25 cellular contexts compared by ENCODE assay signal in the genomic region with DNA sequence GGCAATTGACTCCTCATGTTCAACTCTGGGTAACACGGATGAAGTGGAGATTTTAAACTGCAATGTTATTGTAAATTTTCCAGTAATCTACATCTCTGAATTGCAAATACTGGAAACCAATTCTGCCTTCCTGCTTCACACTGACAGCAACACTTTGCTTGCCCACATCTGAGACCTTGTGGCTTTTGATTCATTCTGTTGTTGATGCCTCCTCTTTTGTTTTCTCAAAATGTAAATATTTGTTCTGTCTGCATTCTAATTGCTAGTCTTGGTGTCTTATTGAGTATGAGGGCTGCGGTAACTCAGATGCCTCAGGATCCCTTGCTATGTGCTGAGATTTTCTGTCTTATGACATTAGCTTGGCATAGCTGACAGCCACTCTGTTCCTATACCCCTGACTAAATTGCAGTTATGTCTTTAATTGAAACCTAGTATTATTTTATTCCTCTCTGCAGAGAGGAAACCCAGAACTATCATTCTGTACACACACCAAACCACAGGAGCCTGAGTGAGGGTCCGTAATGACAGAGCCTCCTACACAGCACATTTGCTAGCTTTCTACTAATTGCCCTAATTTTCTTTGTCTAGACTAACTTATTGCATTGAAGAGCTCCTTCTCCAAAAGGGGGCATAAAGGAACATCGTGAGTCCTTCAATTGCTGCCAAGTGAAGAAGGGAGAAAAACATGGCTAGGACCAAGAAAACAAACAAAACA.
A peak's percentile ranks its signal among the peaks of the same experiment; 100 is the strongest.
DNase-seq lines count a peak whose midpoint lies in the region; ATAC-seq and TF ChIP-seq lines count a peak whose summit lies in the region.
"Had no signal": no experiment of that assay in that cellular context is flagged by ENCODE, and none has a peak within 500 bp of the region (broad histone marks: within the 10 kb centered on the region; RNA-seq: fewer than 3 reads in every experiment).

No MANE protein-coding gene starts in this region.

- no peaks in the 10 kb centered on the region for H3K9me3 ChIP-seq in mesenchymal stem cell (ENCODE audit: control insufficient read depth, low read length)
- H3K9me3 ChIP-seq: MG63, mucosa of descending colon, prostate gland, SJSA1, upper lobe of right lung had no signal

- no peak overlapping the region for H3K18ac ChIP-seq in mesenchymal stem cell (ENCODE audit: low read depth in 1 of 2, low read length in 2 of 2)

- ATAC-seq in natural killer cell, result peak; percentile 36 to 74 (median 37)
- no peak for ATAC-seq in natural killer cell treated with Interleukin-12 subunit alpha and Interleukin-12 subunit beta and Interleukin-15 and Interleukin-18, amount 100 ng/mL, for 72 hours
- ATAC-seq in effector memory CD8-positive, alpha-beta T cell (replicated peaks), result peak; percentile 83
- ATAC-seq in HG03469 (IDR thresholded peaks at IDR 0.05; ENCODE audit: unreplicated experiment), result no peak
- ATAC-seq: HCT116, heart left ventricle, K562, mucosa of descending colon, upper lobe of right lung had no signal

- no peak overlapping the region for H4K8ac ChIP-seq in mesenchymal stem cell (ENCODE audit: low read length)

- peaks cover 4 to 22% of the 10 kb centered on the region in 2 donors for H3K27me3 Mint-ChIP-seq in natural killer cell (ENCODE audit: low read depth in 2 of 2)
- H3K27me3 Mint-ChIP-seq in natural killer cell treated with Interleukin-12 subunit alpha and Interleukin-12 subunit beta and Interleukin-15 and Interleukin-18, amount 100 ng/mL, for 72 hours, result peaks cover 16 to 18% of the 10 kb centered on the region in 2 donors
- H3K27me3 Mint-ChIP-seq in effector memory CD8-positive, alpha-beta T cell, result no peaks in the 10 kb centered on the region
- H3K27me3 Mint-ChIP-seq: activated CD4-positive, alpha-beta memory T cell treated with anti-CD3 and anti-CD28 coated beads for 36 hours had no signal

- no peak overlapping the region for H2BK5ac ChIP-seq in mesenchymal stem cell (ENCODE audit: low read depth, low read length, poor library complexity, severe bottlenecking)

- H3K4me3 ChIP-seq in mesenchymal stem cell (ENCODE audit: insufficient read depth in 1 of 2, low read depth in 1 of 2, low read length in 2 of 2), result no peak overlapping the region
- H3K4me3 ChIP-seq: dorsolateral prefrontal cortex, heart left ventricle, K562, MG63, mucosa of descending colon, prostate gland, SJSA1, upper lobe of right lung had no signal

- intact Hi-C loops in natural killer cell (cut with micrococcal nuclease) (no loop called here), cardiac septum (cut with DNase I) (no loop called here)

- no peak overlapping the region for H2AFZ ChIP-seq in mesenchymal stem cell (ENCODE audit: low read depth, low read length)

- no peaks in the 10 kb centered on the region for H3K79me1 ChIP-seq in mesenchymal stem cell (replicated peaks; ENCODE audit: low read length, poor library complexity, severe bottlenecking)

- no peak for DNase-seq in natural killer cell
- DNase-seq in natural killer cell treated with Interleukin-12 subunit alpha and Interleukin-12 subunit beta and Interleukin-15 and Interleukin-18, amount 100 ng/mL, for 72 hours (ENCODE audit: low spot score), result no peak
- peak; percentile 91 for DNase-seq in NCI-H69 (lab: John Stamatoyannopoulos, UW)
- no peak for DNase-seq in effector memory CD8-positive, alpha-beta T cell
- no peak for DNase-seq in cardiac septum (ENCODE audit: low spot score)
- no peak for DNase-seq in activated CD4-positive, CD25-positive, alpha-beta regulatory T cell treated with anti-CD3 and anti-CD28 coated beads, Interleukin-2, amount 50 U/mL, for 72 hours
- no peak for DNase-seq in mesenchymal stem cell
- DNase-seq: ACHN; activated CD4-positive, alpha-beta memory T cell treated with anti-CD3 and anti-CD28 coated beads for 36 hours; activated gamma-delta T cell treated with Interleukin-2 at 50 U/mL for 16 hours; amniotic stem cell; caudate nucleus; dorsolateral prefrontal cortex; heart left ventricle; MG63; mucosa of descending colon; NCI-H1930; upper lobe of right lung had no signal

- H3K23ac ChIP-seq in mesenchymal stem cell (ENCODE audit: low read length in 2 of 2), result no peak overlapping the region

- no peak overlapping the region for H4K91ac ChIP-seq in mesenchymal stem cell (ENCODE audit: low read length)

- no peaks in the 10 kb centered on the region for H3K9me3 Mint-ChIP-seq in natural killer cell
- H3K9me3 Mint-ChIP-seq in natural killer cell treated with Interleukin-12 subunit alpha and Interleukin-12 subunit beta and Interleukin-15 and Interleukin-18, amount 100 ng/mL, for 72 hours, result peaks cover 3% of the 10 kb centered on the region
- peaks cover 8 to 24% of the 10 kb centered on the region in 2 donors for H3K9me3 Mint-ChIP-seq in effector memory CD8-positive, alpha-beta T cell
- H3K9me3 Mint-ChIP-seq: activated CD4-positive, alpha-beta memory T cell treated with anti-CD3 and anti-CD28 coated beads for 36 hours had no signal

- peaks cover 17% of the 10 kb centered on the region in 2 donors for H3K4me1 Mint-ChIP-seq in natural killer cell
- peaks cover 17 to 21% of the 10 kb centered on the region in 2 donors for H3K4me1 Mint-ChIP-seq in natural killer cell treated with Interleukin-12 subunit alpha and Interleukin-12 subunit beta and Interleukin-15 and Interleukin-18, amount 100 ng/mL, for 72 hours (ENCODE audit: low read depth in 2 of 2)
- peaks cover 4 to 8% of the 10 kb centered on the region in 2 donors for H3K4me1 Mint-ChIP-seq in effector memory CD8-positive, alpha-beta T cell (ENCODE audit: low read depth in 2 of 2)
- H3K4me1 Mint-ChIP-seq: CD14-positive monocyte had no signal

- no peak overlapping the region for H3K27ac ChIP-seq in mesenchymal stem cell (ENCODE audit: low read length, poor library complexity, severe bottlenecking)
- H3K27ac ChIP-seq: dorsolateral prefrontal cortex, heart left ventricle, prostate gland, SJSA1, upper lobe of right lung, VCaP had no signal

- H3K9ac ChIP-seq in mesenchymal stem cell (ENCODE audit: low read length), result no peak overlapping the region

- H3K14ac ChIP-seq in mesenchymal stem cell (ENCODE audit: low read length in 2 of 2), result no peak overlapping the region

- peaks cover 0 to 47% of the 10 kb centered on the region in 2 experiments for H3K36me3 ChIP-seq in mesenchymal stem cell (ENCODE audit: control insufficient read depth in 1 of 2, insufficient read depth in 2 of 2, low read depth in 1 of 2, low read length in 2 of 2)
- H3K36me3 ChIP-seq: heart left ventricle, MG63, prostate gland, SJSA1, upper lobe of right lung had no signal

- H3K27me3 ChIP-seq in mesenchymal stem cell (ENCODE audit: control insufficient read depth in 1 of 2, insufficient read depth in 1 of 2, low read length in 2 of 2), result peaks cover 0 to 3% of the 10 kb centered on the region in 2 experiments
- H3K27me3 ChIP-seq: heart left ventricle, upper lobe of right lung had no signal

- peak overlapping the region in 1 of 2 donors; percentile 39 for H3K27ac Mint-ChIP-seq in natural killer cell
- H3K27ac Mint-ChIP-seq in natural killer cell treated with Interleukin-12 subunit alpha and Interleukin-12 subunit beta and Interleukin-15 and Interleukin-18, amount 100 ng/mL, for 72 hours, result no peak overlapping the region
- H3K27ac Mint-ChIP-seq in effector memory CD8-positive, alpha-beta T cell, result peak overlapping the region in 1 of 2 donors; percentile 30
- H3K27ac Mint-ChIP-seq: activated CD4-positive, alpha-beta memory T cell treated with anti-CD3 and anti-CD28 coated beads for 36 hours; CD14-positive monocyte had no signal

- TF ChIP-seq CTCF in natural killer cell (IDR thresholded peaks at IDR 0.05), result no peak

- no peak overlapping the region for H2BK120ac ChIP-seq in mesenchymal stem cell (ENCODE audit: low read depth, low read length)

- H2BK12ac ChIP-seq in mesenchymal stem cell (ENCODE audit: low read length in 2 of 2), result no peak overlapping the region

- 63% methylated on average over 4 of the region's 4 CpGs for WGBS in mesenchymal stem cell

- H3K4ac ChIP-seq in mesenchymal stem cell (ENCODE audit: low read depth in 1 of 2, low read length in 2 of 2), result no peak overlapping the region

- H2BK15ac ChIP-seq in mesenchymal stem cell (ENCODE audit: low read depth, poor library complexity, severe bottlenecking), result no peak overlapping the region

- H3K4me2 ChIP-seq in mesenchymal stem cell (ENCODE audit: low read length, poor library complexity, severe bottlenecking), result no peak overlapping the region

- no peaks in the 10 kb centered on the region for H3K4me1 ChIP-seq in mesenchymal stem cell (ENCODE audit: control insufficient read depth, insufficient read depth, low read depth, low read length)
- H3K4me1 ChIP-seq: heart left ventricle, prostate gland, SJSA1, upper lobe of right lung had no signal

- H3K36me3 Mint-ChIP-seq in natural killer cell, result peaks cover 15% of the 10 kb centered on the region
- H3K36me3 Mint-ChIP-seq in natural killer cell treated with Interleukin-12 subunit alpha and Interleukin-12 subunit beta and Interleukin-15 and Interleukin-18, amount 100 ng/mL, for 72 hours, result no peaks in the 10 kb centered on the region
- H3K36me3 Mint-ChIP-seq in effector memory CD8-positive, alpha-beta T cell (ENCODE audit: insufficient read depth), result no peaks in the 10 kb centered on the region
- H3K36me3 Mint-ChIP-seq: activated CD4-positive, alpha-beta memory T cell treated with anti-CD3 and anti-CD28 coated beads for 36 hours; CD14-positive monocyte had no signal

- H2AK5ac ChIP-seq in mesenchymal stem cell (ENCODE audit: low read length, severe bottlenecking), result no peak overlapping the region

- peak overlapping the region; percentile 50 for H3K4me3 Mint-ChIP-seq in natural killer cell
- no peak overlapping the region for H3K4me3 Mint-ChIP-seq in natural killer cell treated with Interleukin-12 subunit alpha and Interleukin-12 subunit beta and Interleukin-15 and Interleukin-18, amount 100 ng/mL, for 72 hours
- peak overlapping the region; percentile 9 to 59 for H3K4me3 Mint-ChIP-seq in effector memory CD8-positive, alpha-beta T cell
- H3K4me3 Mint-ChIP-seq: activated CD4-positive, alpha-beta memory T cell treated with anti-CD3 and anti-CD28 coated beads for 36 hours; CD14-positive monocyte had no signal

Comparison
In these comparisons a context has a peak if more than half of its experiments do, and no peak if none do; other contexts are left out.
1. ATAC-seq: peak in natural killer cell (3 of 3) and effector memory CD8-positive, alpha-beta T cell (single experiment); none in natural killer cell treated with Interleukin-12 subunit alpha and Interleukin-12 subunit beta and Interleukin-15 and Interleukin-18, amount 100 ng/mL, for 72 hours (0 of 2) and HG03469 (single experiment).